In genomic region chr4:36511785-36512184, GRCh38 we compare ENCODE assay signal across 29 cellular contexts.
"Had no signal": no experiment of that assay in that cellular context is flagged by ENCODE, and none has a peak within 500 bp of the region (broad histone marks: within the 10 kb centered on the region; RNA-seq: fewer than 3 reads in every experiment).

No MANE protein-coding gene starts in this region.

- H3K9me3 Mint-ChIP-seq: dendritic cell treated with granulocyte-macrophage colony-stimulating factor and Interleukin-4, amounts not matched to agents 40 ng/mL and 50 ng/mL, for 4 days had no signal

- H3K36me3 ChIP-seq: colonic mucosa, esophagus muscularis mucosa, esophagus squamous epithelium, gastrocnemius medialis, gastroesophageal sphincter, heart left ventricle, heart right ventricle had no signal

- H3K9me3 ChIP-seq: colonic mucosa, esophagus muscularis mucosa, esophagus squamous epithelium, gastrocnemius medialis, gastroesophageal sphincter had no signal

- H3K4me1 Mint-ChIP-seq: endodermal cell had no signal

- H3K4me3 Mint-ChIP-seq: dendritic cell treated with granulocyte-macrophage colony-stimulating factor and Interleukin-4, amounts not matched to agents 40 ng/mL and 50 ng/mL, for 4 days; effector memory CD8-positive, alpha-beta T cell; endodermal cell had no signal

- ATAC-seq: effector memory CD8-positive, alpha-beta T cell; esophagus mucosa; foreskin keratinocyte; gastrocnemius medialis; gastroesophageal sphincter; heart left ventricle; heart right ventricle had no signal

- H3K4me3 ChIP-seq: colonic mucosa, coronary artery, dorsolateral prefrontal cortex, esophagus muscularis mucosa, esophagus squamous epithelium, gastrocnemius medialis, gastroesophageal sphincter, heart left ventricle, heart right ventricle had no signal

- H3K27me3 ChIP-seq: colonic mucosa, dorsolateral prefrontal cortex, esophagus muscularis mucosa, esophagus squamous epithelium, foreskin keratinocyte, gastrocnemius medialis, gastroesophageal sphincter, heart left ventricle, heart right ventricle had no signal

- DNase-seq: colonic mucosa; cortex of kidney; dermis blood vessel endothelial cell; dorsolateral prefrontal cortex; effector CD4-positive, alpha-beta T cell; effector CD8-positive, alpha-beta T cell; effector memory CD4-positive, alpha-beta T cell; effector memory CD8-positive, alpha-beta T cell; endodermal cell; erythroblast; esophagus squamous epithelium; foreskin fibroblast; foreskin keratinocyte; foreskin melanocyte; gastrocnemius medialis; glutamatergic neuron; head of caudate nucleus; heart left ventricle; heart right ventricle had no signal

- H3K4me1 ChIP-seq: colonic mucosa, esophagus muscularis mucosa, esophagus squamous epithelium, foreskin keratinocyte, gastrocnemius medialis, gastroesophageal sphincter, heart left ventricle, heart right ventricle had no signal

- FAIRE-seq: colon, endometrium, endothelial cell of umbilical vein, frontal cortex had no signal

- H3K27me3 Mint-ChIP-seq: dendritic cell treated with granulocyte-macrophage colony-stimulating factor and Interleukin-4, amounts not matched to agents 40 ng/mL and 50 ng/mL, for 4 days had no signal

- H3K27ac ChIP-seq: colonic mucosa, coronary artery, dorsolateral prefrontal cortex, epithelial cell of prostate, esophagus muscularis mucosa, esophagus squamous epithelium, foreskin keratinocyte, gastrocnemius medialis, gastroesophageal sphincter, heart left ventricle, heart right ventricle had no signal

- H3K27ac Mint-ChIP-seq: dendritic cell treated with granulocyte-macrophage colony-stimulating factor and Interleukin-4, amounts not matched to agents 40 ng/mL and 50 ng/mL, for 4 days; effector memory CD8-positive, alpha-beta T cell; endodermal cell had no signal
